8 cellular contexts compared by ENCODE assay signal in the genomic region with DNA sequence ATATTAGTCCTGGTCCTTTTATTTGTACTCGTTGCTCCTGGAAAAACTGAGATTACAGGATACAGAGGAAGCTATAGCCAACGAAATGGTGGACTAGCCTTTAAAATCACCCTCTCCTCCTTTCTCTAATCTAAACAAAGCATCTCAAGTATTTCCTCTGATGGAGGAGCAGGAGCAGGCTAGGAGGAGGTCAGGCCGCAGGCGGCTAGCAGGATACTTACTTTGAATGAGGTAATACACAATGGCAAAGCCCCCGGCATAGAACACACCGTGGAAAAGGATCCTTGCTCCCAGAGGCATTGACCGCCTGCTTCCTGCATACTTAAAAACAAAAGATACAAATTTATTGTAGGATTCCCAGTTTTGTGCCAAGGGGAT.
DNase-seq lines count a peak whose midpoint lies in the region; FAIRE-seq and TF ChIP-seq lines count a peak whose summit lies in the region.

No MANE protein-coding gene starts in this region.

- TF ChIP-seq CTCF in ascending aorta (IDR thresholded peaks at IDR 0.05), result no peak
- TF ChIP-seq CTCF in keratinocyte (optimal IDR thresholded peaks at IDR 0.05 in 1 of 3, IDR thresholded peaks at IDR 0.05 in 1 of 3, conservative IDR thresholded peaks at IDR 0.05 in 1 of 3; ENCODE audit: extremely low read depth in 1 of 3, insufficient read depth in 2 of 3, low read length in 3 of 3), result no peak

- dilution Hi-C loops in keratinocyte (cut with MboI; ENCODE audit: extremely low pct_ligation_motif_present, low sequenced_read_pairs), result no loop called here

- no peak for DNase-seq in activated CD4-positive, alpha-beta T cell treated with anti-CD3 and anti-CD28 coated beads, Interleukin-2, amount 10 ng/mL, durations not matched to agents 7 days and 5 days
- DNase-seq in activated CD4-positive, alpha-beta T cell treated with anti-CD3 and anti-CD28 coated beads for 48 hours, result no peak
- no peak for DNase-seq in ascending aorta (ENCODE audit: low spot score in 2 of 2)
- DNase-seq in keratinocyte (ENCODE audit: low read depth, low spot score), result no peak
- no peak for DNase-seq in 8988T
- DNase-seq in midbrain (lab: John Stamatoyannopoulos, UW), result no peak
- DNase-seq in activated effector memory CD4-positive, alpha-beta T cell treated with anti-CD3 and anti-CD28 coated beads, Interleukin-2, amount 50 U/mL, for 16 hours, result no peak

- CTCF ChIA-PET in activated CD4-positive, alpha-beta T cell treated with anti-CD3 and anti-CD28 coated beads, Interleukin-2, amount 10 ng/mL, durations not matched to agents 7 days and 5 days (lab: Charles Lee), result interaction anchor here (2.3 to 3.7 kb wide), 3 partner anchors 46 to 65 kb away, joined by 5 to 31 read pairs (median 6); a partner anchor contains a TSS

- H3K9me3 ChIP-seq in ascending aorta (no peaks in the 10 kb centered on the region), keratinocyte (ENCODE audit: control insufficient read depth, low read depth, low read length) (no peaks in the 10 kb centered on the region), thymus (ENCODE audit: control insufficient read depth) (no peaks in the 10 kb centered on the region)

- intact Hi-C loops in ascending aorta (cut with DNase I), result loop anchor here (5.0 kb wide), 2 partner anchors 35 kb away; no protein-coding TSS in a partner anchor

- H3K79me2 ChIP-seq in keratinocyte (ENCODE audit: control insufficient read depth, insufficient read depth, low read length), result peaks cover 2% of the 10 kb centered on the region

- no peak overlapping the region for H2AFZ ChIP-seq in keratinocyte (ENCODE audit: control insufficient read depth, low read length)

- peak overlapping the region; percentile 51 for H3K9ac ChIP-seq in keratinocyte (ENCODE audit: control insufficient read depth, extremely low read depth, insufficient read depth, low read length)

- H3K9me3 Mint-ChIP-seq in activated CD4-positive, alpha-beta T cell treated with anti-CD3 and anti-CD28 coated beads, Interleukin-2, amount 10 ng/mL, durations not matched to agents 7 days and 5 days, result no peaks in the 10 kb centered on the region

- H3K4me1 Mint-ChIP-seq in activated CD4-positive, alpha-beta T cell treated with anti-CD3 and anti-CD28 coated beads, Interleukin-2, amount 10 ng/mL, durations not matched to agents 7 days and 5 days, result peaks cover 95% of the 10 kb centered on the region

- peak overlapping the region; percentile 53 for H3K4me2 ChIP-seq in keratinocyte (ENCODE audit: control insufficient read depth, extremely low read depth, insufficient read depth, low read depth, low read length)

- H4K20me1 ChIP-seq in keratinocyte (ENCODE audit: control insufficient read depth, extremely low read depth, insufficient read depth, low read length), result no peaks in the 10 kb centered on the region

- 90% methylated on average over 7 of the region's 7 CpGs for WGBS in thymus

- peaks cover 60% of the 10 kb centered on the region for H3K36me3 Mint-ChIP-seq in activated CD4-positive, alpha-beta T cell treated with anti-CD3 and anti-CD28 coated beads, Interleukin-2, amount 10 ng/mL, durations not matched to agents 7 days and 5 days (ENCODE audit: low read depth)

- H3K27me3 ChIP-seq in ascending aorta, result no peaks in the 10 kb centered on the region
- H3K27me3 ChIP-seq in keratinocyte (ENCODE audit: control insufficient read depth, extremely low read depth, insufficient read depth, low read length), result no peaks in the 10 kb centered on the region
- no peaks in the 10 kb centered on the region for H3K27me3 ChIP-seq in thymus (ENCODE audit: control insufficient read depth, insufficient read depth)

- peak overlapping the region; percentile 43 to 60 for H3K4me3 ChIP-seq in ascending aorta
- no peak overlapping the region for H3K4me3 ChIP-seq in keratinocyte (ENCODE audit: control insufficient read depth in 2 of 3, extremely low read depth in 1 of 3, insufficient read depth in 2 of 3, low read depth in 1 of 3, low read length in 3 of 3)
- peak overlapping the region; percentile 37 for H3K4me3 ChIP-seq in thymus (ENCODE audit: low read length)

- H3K27ac ChIP-seq in ascending aorta (peak overlapping the region; percentile 94 to 96), keratinocyte (ENCODE audit: control insufficient read depth, insufficient read depth, low read length) (peak overlapping the region; percentile 88), thymus (ENCODE audit: low read depth) (peak overlapping the region; percentile 90)

- FAIRE-seq in keratinocyte (lab: Jason Lieb, UNC), result no peak

- H3K27me3 Mint-ChIP-seq in activated CD4-positive, alpha-beta T cell treated with anti-CD3 and anti-CD28 coated beads, Interleukin-2, amount 10 ng/mL, durations not matched to agents 7 days and 5 days, result no peaks in the 10 kb centered on the region

- H3K36me3 ChIP-seq in ascending aorta, result no peaks in the 10 kb centered on the region
- H3K36me3 ChIP-seq in keratinocyte (ENCODE audit: control insufficient read depth in 2 of 2, extremely low read depth in 1 of 2, insufficient read depth in 2 of 2, low read length in 2 of 2), result peaks cover 4 to 12% of the 10 kb centered on the region in 2 experiments
- H3K36me3 ChIP-seq in thymus (ENCODE audit: control insufficient read depth, insufficient read depth), result peaks cover 17% of the 10 kb centered on the region

- peak overlapping the region; percentile 97 for H3K27ac Mint-ChIP-seq in activated CD4-positive, alpha-beta T cell treated with anti-CD3 and anti-CD28 coated beads, Interleukin-2, amount 10 ng/mL, durations not matched to agents 7 days and 5 days

- POLR2A ChIA-PET in activated CD4-positive, alpha-beta T cell treated with anti-CD3 and anti-CD28 coated beads, Interleukin-2, amount 10 ng/mL, durations not matched to agents 7 days and 5 days (lab: Charles Lee), result interaction anchor here (0.8 kb wide), 1 partner anchor 102 kb away, joined by 3 read pairs; no protein-coding TSS in a partner anchor

- H3K4me1 ChIP-seq in ascending aorta (peaks cover 42 to 70% of the 10 kb centered on the region in 2 donors), keratinocyte (ENCODE audit: control insufficient read depth, extremely low read depth, insufficient read depth, low read length) (peaks cover 51% of the 10 kb centered on the region), thymus (ENCODE audit: control insufficient read depth, insufficient read depth, low read length) (peaks cover 36% of the 10 kb centered on the region)

- H3K9me1 ChIP-seq in keratinocyte (ENCODE audit: control insufficient read depth, extremely low read depth, insufficient read depth, low read length), result no peaks in the 10 kb centered on the region

- H3K4me3 Mint-ChIP-seq in activated CD4-positive, alpha-beta T cell treated with anti-CD3 and anti-CD28 coated beads, Interleukin-2, amount 10 ng/mL, durations not matched to agents 7 days and 5 days, result peak overlapping the region; percentile 84

Comparison
In these comparisons a context has a peak if more than half of its experiments do, and no peak if none do; other contexts are left out.
1. H3K4me3 ChIP-seq: peak in ascending aorta (2 of 2) and thymus (single experiment); none in keratinocyte (0 of 3).
2. Peak in every context shown above with its lines, with median percentiles within 50 percentile points of each other: H3K27ac ChIP-seq.